Comparison of ENCODE assay signal across 9 cellular contexts in the genomic region with DNA sequence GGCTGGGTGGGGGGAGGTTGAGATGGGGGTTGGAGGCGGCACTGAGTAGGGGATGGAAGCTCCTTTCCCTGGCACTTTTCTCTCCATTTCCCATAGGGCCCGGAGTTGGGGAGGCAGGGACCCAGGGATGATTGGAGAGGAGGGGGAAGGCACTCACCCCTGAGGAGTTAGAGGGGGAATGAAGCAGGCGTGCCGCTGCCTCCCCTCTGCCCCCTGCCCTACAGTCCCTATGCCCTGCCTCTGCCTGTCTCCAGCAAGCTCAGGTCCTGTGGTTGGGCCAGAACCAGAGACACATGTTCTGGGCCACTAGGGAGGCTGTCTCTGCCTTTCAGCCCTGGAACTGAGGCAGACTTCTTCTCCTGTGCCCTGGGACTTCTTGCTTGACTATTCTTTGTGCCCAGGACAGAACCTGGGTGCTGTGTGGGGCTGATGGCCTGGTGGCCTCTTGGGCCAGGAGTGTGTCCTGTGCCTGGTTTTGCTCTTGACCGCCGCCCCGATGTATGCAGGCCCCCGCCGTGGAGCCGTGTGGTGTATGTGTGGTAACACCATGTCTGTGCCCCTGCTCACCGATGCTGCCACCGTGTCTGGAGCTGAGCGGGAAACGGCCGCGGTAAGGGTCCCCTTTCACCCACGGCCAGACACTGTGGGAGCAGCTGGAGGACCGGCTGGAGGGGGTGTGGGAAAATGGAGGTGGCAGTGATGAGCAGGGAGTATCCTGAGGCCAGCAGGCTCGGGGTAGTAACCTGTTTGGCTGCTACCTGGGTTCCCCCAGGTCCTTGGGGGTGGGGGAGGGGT. TPM values are rescaled to one million over a fixed set of nuclear protein-coding genes. Genes with fewer than 3 reads are reported as not detected.
DNase-seq lines count a peak whose midpoint lies in the region; ATAC-seq, FAIRE-seq and TF ChIP-seq lines count a peak whose summit lies in the region.
"Had no signal": no experiment of that assay in that cellular context is flagged by ENCODE, and none has a peak within 500 bp of the region (broad histone marks: within the 10 kb centered on the region; RNA-seq: fewer than 3 reads in every experiment).

No MANE protein-coding gene starts in this region.

- no peaks in the 10 kb centered on the region for H4K20me1 ChIP-seq in keratinocyte (ENCODE audit: control insufficient read depth, extremely low read depth, insufficient read depth, low read length)

- peaks cover 21% of the 10 kb centered on the region for H3K79me2 ChIP-seq in keratinocyte (ENCODE audit: control insufficient read depth, insufficient read depth, low read length)

- H3K4me3 ChIP-seq in keratinocyte (ENCODE audit: control insufficient read depth in 2 of 3, extremely low read depth in 1 of 3, insufficient read depth in 2 of 3, low read depth in 1 of 3, low read length in 3 of 3), result peak overlapping the region; percentile 61 to 97 (median 96)
- peak overlapping the region; percentile 86 for H3K4me3 ChIP-seq in thoracic aorta

- peaks cover 12% of the 10 kb centered on the region for H3K36me3 Mint-ChIP-seq in activated T-cell treated with anti-CD3 and anti-CD28 coated beads, Interleukin-2, amount 50 U/mL, for 4 hours (ENCODE audit: insufficient read depth)
- H3K36me3 Mint-ChIP-seq in activated naive CD8-positive, alpha-beta T cell treated with anti-CD3 and anti-CD28 coated beads, Interleukin-2, amount 50 U/mL, for 24 hours (ENCODE audit: low read depth), result peaks cover 15% of the 10 kb centered on the region

- H3K27ac ChIP-seq in keratinocyte (ENCODE audit: control insufficient read depth, insufficient read depth, low read length), result no peak overlapping the region
- no peak overlapping the region for H3K27ac ChIP-seq in thoracic aorta

- no peak for ATAC-seq in activated T-cell treated with anti-CD3 and anti-CD28 coated beads, Interleukin-2, amount 50 U/mL, for 4 hours
- ATAC-seq in activated naive CD8-positive, alpha-beta T cell treated with anti-CD3 and anti-CD28 coated beads, Interleukin-2, amount 50 U/mL, for 24 hours, result no peak
- ATAC-seq in thoracic aorta (ENCODE audit: insufficient number of reproducible peaks, low FRiP score, low read depth), result no peak

- H3K9ac ChIP-seq in keratinocyte (ENCODE audit: control insufficient read depth, extremely low read depth, insufficient read depth, low read length), result peak overlapping the region; percentile 85

- no peaks in the 10 kb centered on the region for H3K9me1 ChIP-seq in keratinocyte (ENCODE audit: control insufficient read depth, extremely low read depth, insufficient read depth, low read length)

- no peaks in the 10 kb centered on the region for H3K27me3 Mint-ChIP-seq in activated T-cell treated with anti-CD3 and anti-CD28 coated beads, Interleukin-2, amount 50 U/mL, for 4 hours (ENCODE audit: low read depth)
- no peaks in the 10 kb centered on the region for H3K27me3 Mint-ChIP-seq in activated naive CD8-positive, alpha-beta T cell treated with anti-CD3 and anti-CD28 coated beads, Interleukin-2, amount 50 U/mL, for 24 hours

- H3K4me1 Mint-ChIP-seq in activated T-cell treated with anti-CD3 and anti-CD28 coated beads, Interleukin-2, amount 50 U/mL, for 4 hours (ENCODE audit: low read depth), result peaks cover 22% of the 10 kb centered on the region
- peaks cover 25% of the 10 kb centered on the region for H3K4me1 Mint-ChIP-seq in activated naive CD8-positive, alpha-beta T cell treated with anti-CD3 and anti-CD28 coated beads, Interleukin-2, amount 50 U/mL, for 24 hours

- peaks cover 26% of the 10 kb centered on the region for H3K4me1 ChIP-seq in keratinocyte (ENCODE audit: control insufficient read depth, extremely low read depth, insufficient read depth, low read length)
- H3K4me1 ChIP-seq in thoracic aorta (ENCODE audit: control insufficient read depth in 1 of 2, low read depth in 2 of 2), result peaks cover 18 to 31% of the 10 kb centered on the region in 2 donors

- H2AFZ ChIP-seq in keratinocyte (ENCODE audit: control insufficient read depth, low read length), result no peak overlapping the region

- no peak for DNase-seq in activated T-cell treated with anti-CD3 and anti-CD28 coated beads, Interleukin-2, amount 50 U/mL, for 4 hours
- no peak for DNase-seq in activated T-cell treated with anti-CD3 and anti-CD28 coated beads for 4 hours
- DNase-seq in activated naive CD8-positive, alpha-beta T cell treated with anti-CD3 and anti-CD28 coated beads, Interleukin-2, amount 50 U/mL, for 24 hours, result no peak
- no peak for DNase-seq in keratinocyte (ENCODE audit: low read depth, low spot score)
- DNase-seq in thoracic aorta (ENCODE audit: low spot score), result no peak
- DNase-seq in dermis blood vessel endothelial cell, result no peak
- DNase-seq in pons (ENCODE audit: low spot score), result no peak
- no peak for DNase-seq in NCI-H2227 treated with DMSO at 0.1 percent for 48 hours (lab: John Stamatoyannopoulos, UW)
- DNase-seq: WERI-Rb-1 had no signal

- no peaks in the 10 kb centered on the region for H3K9me3 Mint-ChIP-seq in activated T-cell treated with anti-CD3 and anti-CD28 coated beads, Interleukin-2, amount 50 U/mL, for 4 hours
- H3K9me3 Mint-ChIP-seq in activated naive CD8-positive, alpha-beta T cell treated with anti-CD3 and anti-CD28 coated beads, Interleukin-2, amount 50 U/mL, for 24 hours, result no peaks in the 10 kb centered on the region

- TF ChIP-seq CTCF in keratinocyte (optimal IDR thresholded peaks at IDR 0.05 in 1 of 3, IDR thresholded peaks at IDR 0.05 in 1 of 3, conservative IDR thresholded peaks at IDR 0.05 in 1 of 3; ENCODE audit: extremely low read depth in 1 of 3, insufficient read depth in 2 of 3, low read length in 3 of 3) (no peak), thoracic aorta (IDR thresholded peaks at IDR 0.05) (no peak)

- peak overlapping the region; percentile 96 for H3K4me3 Mint-ChIP-seq in activated T-cell treated with anti-CD3 and anti-CD28 coated beads, Interleukin-2, amount 50 U/mL, for 4 hours
- peak overlapping the region; percentile 97 for H3K4me3 Mint-ChIP-seq in activated naive CD8-positive, alpha-beta T cell treated with anti-CD3 and anti-CD28 coated beads, Interleukin-2, amount 50 U/mL, for 24 hours

- peak overlapping the region; percentile 92 for H3K4me2 ChIP-seq in keratinocyte (ENCODE audit: control insufficient read depth, extremely low read depth, insufficient read depth, low read depth, low read length)

- H3K27ac Mint-ChIP-seq in activated naive CD8-positive, alpha-beta T cell treated with anti-CD3 and anti-CD28 coated beads, Interleukin-2, amount 50 U/mL, for 24 hours, result peak overlapping the region; percentile 93

- dilution Hi-C loops in keratinocyte (cut with MboI; ENCODE audit: extremely low pct_ligation_motif_present, low sequenced_read_pairs), result no loop called here

- FAIRE-seq in keratinocyte (lab: Jason Lieb, UNC), result no peak

- H3K27me3 ChIP-seq in keratinocyte (ENCODE audit: control insufficient read depth, extremely low read depth, insufficient read depth, low read length), result no peaks in the 10 kb centered on the region
- H3K27me3 ChIP-seq in thoracic aorta (replicated peaks; ENCODE audit: insufficient read depth), result no peaks in the 10 kb centered on the region

- H3K36me3 ChIP-seq in keratinocyte (ENCODE audit: control insufficient read depth in 2 of 2, extremely low read depth in 1 of 2, insufficient read depth in 2 of 2, low read length in 2 of 2) (peaks cover 21 to 29% of the 10 kb centered on the region in 2 experiments), thoracic aorta (peaks cover 21% of the 10 kb centered on the region)

- H3K9me3 ChIP-seq in keratinocyte (ENCODE audit: control insufficient read depth, low read depth, low read length), result no peaks in the 10 kb centered on the region
- H3K9me3 ChIP-seq in thoracic aorta, result no peaks in the 10 kb centered on the region

RNA-seq across cellular contexts. Expression of gene LYPLA2, which starts 1.4 kb away (rescaled TPM):
- total RNA-seq in activated T-cell treated with anti-CD3 and anti-CD28 coated beads, Interleukin-2, amount 50 U/mL, for 4 hours, result 100 to 1,000 TPM; 132 to 146 (median 134) TPM
- 51.7 to 81.7 TPM (median 73.9 TPM) in 3 replicates for polyA plus RNA-seq in keratinocyte
- polyA plus RNA-seq in keratinocyte (2011; ENCODE audit: low read depth), result 27.7 TPM
- polyA plus RNA-seq in keratinocyte (2011; cell fraction: cytosol; rRNA removed), result 58.6 and 99.6 TPM in 2 replicates
- 63.3 and 92.1 TPM in 2 replicates for polyA plus RNA-seq in keratinocyte (2011; cell fraction: nucleus; rRNA removed)
- 61.1 and 73.9 TPM in 2 replicates for polyA plus RNA-seq in keratinocyte (2012; ENCODE audit: low replicate concordance)
- 54.5 to 70.5 TPM (median 61.2 TPM) in 3 replicates for polyA minus RNA-seq in keratinocyte
- 134 TPM for polyA minus RNA-seq in keratinocyte (2011; cell fraction: cytosol; rRNA and poly(A)+ RNA removed)
- 29.7 and 39.1 TPM in 2 replicates for polyA minus RNA-seq in keratinocyte (2011; cell fraction: nucleus; rRNA and poly(A)+ RNA removed)
- total RNA-seq in thoracic aorta (10 to 100 TPM; 29.6 to 37.2 TPM), dermis blood vessel endothelial cell (108 and 113 TPM in 2 replicates)

RNA-seq across cellular contexts. Expression of gene GALE, which starts 8.2 kb away (rescaled TPM):
- total RNA-seq in activated T-cell treated with anti-CD3 and anti-CD28 coated beads, Interleukin-2, amount 50 U/mL, for 4 hours, result 10 to 100 TPM; 55.9 to 65.3 (median 62.4) TPM
- 52.8 to 68.3 TPM (median 66.9 TPM) in 3 replicates for polyA plus RNA-seq in keratinocyte
- polyA plus RNA-seq in keratinocyte (2011; ENCODE audit: low read depth), result 16.0 TPM
- polyA plus RNA-seq in keratinocyte (2011; cell fraction: cytosol; rRNA removed), result 32.5 and 51.1 TPM in 2 replicates
- 58.9 and 68.1 TPM in 2 replicates for polyA plus RNA-seq in keratinocyte (2011; cell fraction: nucleus; rRNA removed)
- polyA plus RNA-seq in keratinocyte (2012; ENCODE audit: low replicate concordance), result 31.5 and 55.2 TPM in 2 replicates
- 37.5 to 51.9 TPM (median 38.4 TPM) in 3 replicates for polyA minus RNA-seq in keratinocyte
- 36.4 TPM for polyA minus RNA-seq in keratinocyte (2011; cell fraction: cytosol; rRNA and poly(A)+ RNA removed)
- polyA minus RNA-seq in keratinocyte (2011; cell fraction: nucleus; rRNA and poly(A)+ RNA removed), result 20.2 and 22.2 TPM in 2 replicates
- total RNA-seq in thoracic aorta (10 to 100 TPM in 1 of 2 donors, 1 to 10 TPM in 1; 8.3 to 10.0 TPM), dermis blood vessel endothelial cell (34.7 and 42.2 TPM in 2 replicates)

RNA-seq across cellular contexts. Expression of gene PITHD1, which starts 14.1 kb away (rescaled TPM):
- total RNA-seq in activated T-cell treated with anti-CD3 and anti-CD28 coated beads, Interleukin-2, amount 50 U/mL, for 4 hours, result 100 to 1,000 TPM; 125 to 128 (median 126) TPM
- polyA plus RNA-seq in keratinocyte, result 48.9 to 60.8 TPM (median 59.4 TPM) in 3 replicates
- 17.9 TPM for polyA plus RNA-seq in keratinocyte (2011; ENCODE audit: low read depth)
- polyA plus RNA-seq in keratinocyte (2011; cell fraction: cytosol; rRNA removed), result 54.3 and 63.7 TPM in 2 replicates
- 35.8 and 46.7 TPM in 2 replicates for polyA plus RNA-seq in keratinocyte (2011; cell fraction: nucleus; rRNA removed)
- polyA plus RNA-seq in keratinocyte (2012; ENCODE audit: low replicate concordance), result 36.7 and 62.0 TPM in 2 replicates
- polyA minus RNA-seq in keratinocyte, result 13.4 to 15.6 TPM (median 14.4 TPM) in 3 replicates
- 20.3 TPM for polyA minus RNA-seq in keratinocyte (2011; cell fraction: cytosol; rRNA and poly(A)+ RNA removed)
- 6.8 and 8.0 TPM in 2 replicates for polyA minus RNA-seq in keratinocyte (2011; cell fraction: nucleus; rRNA and poly(A)+ RNA removed)
- total RNA-seq in thoracic aorta (10 to 100 TPM; 42.9 to 57.0 TPM), dermis blood vessel endothelial cell (41.2 and 43.8 TPM in 2 replicates)

RNA-seq across cellular contexts. Expression of gene HMGCL, which starts 32.9 kb away (rescaled TPM):
- 10 to 100 TPM; 10.5 to 11.1 (median 11.0) TPM for total RNA-seq in activated T-cell treated with anti-CD3 and anti-CD28 coated beads, Interleukin-2, amount 50 U/mL, for 4 hours
- polyA plus RNA-seq in keratinocyte, result 24.1 to 35.0 TPM (median 29.6 TPM) in 3 replicates
- polyA plus RNA-seq in keratinocyte (2011; ENCODE audit: low read depth), result 13.9 TPM
- polyA plus RNA-seq in keratinocyte (2011; cell fraction: cytosol; rRNA removed), result 23.6 and 23.7 TPM in 2 replicates
- polyA plus RNA-seq in keratinocyte (2011; cell fraction: nucleus; rRNA removed), result 26.0 and 26.5 TPM in 2 replicates
- polyA plus RNA-seq in keratinocyte (2012; ENCODE audit: low replicate concordance), result 22.9 and 36.0 TPM in 2 replicates
- 7.3 to 18.4 TPM (median 16.4 TPM) in 3 replicates for polyA minus RNA-seq in keratinocyte
- 8.4 TPM for polyA minus RNA-seq in keratinocyte (2011; cell fraction: cytosol; rRNA and poly(A)+ RNA removed)
- 8.7 and 10.8 TPM in 2 replicates for polyA minus RNA-seq in keratinocyte (2011; cell fraction: nucleus; rRNA and poly(A)+ RNA removed)
- total RNA-seq in thoracic aorta, result 10 to 100 TPM; 27.6 to 31.7 TPM
- total RNA-seq in dermis blood vessel endothelial cell, result 52.5 and 59.9 TPM in 2 replicates

RNA-seq across cellular contexts. Expression of gene ELOA, which starts 49.1 kb away (rescaled TPM):
- total RNA-seq in activated T-cell treated with anti-CD3 and anti-CD28 coated beads, Interleukin-2, amount 50 U/mL, for 4 hours, result 10 to 100 TPM; 61.9 to 69.8 (median 67.1) TPM
- polyA plus RNA-seq in keratinocyte, result 18.0 to 43.9 TPM (median 31.8 TPM) in 3 replicates
- 33.1 TPM for polyA plus RNA-seq in keratinocyte (2011; ENCODE audit: low read depth)
- polyA plus RNA-seq in keratinocyte (2011; cell fraction: cytosol; rRNA removed), result 28.3 and 36.5 TPM in 2 replicates
- polyA plus RNA-seq in keratinocyte (2011; cell fraction: nucleus; rRNA removed), result 28.0 and 33.4 TPM in 2 replicates
- 17.5 and 36.3 TPM in 2 replicates for polyA plus RNA-seq in keratinocyte (2012; ENCODE audit: low replicate concordance)
- 16.7 to 31.0 TPM (median 23.8 TPM) in 3 replicates for polyA minus RNA-seq in keratinocyte
- 34.1 TPM for polyA minus RNA-seq in keratinocyte (2011; cell fraction: cytosol; rRNA and poly(A)+ RNA removed)
- 16.0 and 25.8 TPM in 2 replicates for polyA minus RNA-seq in keratinocyte (2011; cell fraction: nucleus; rRNA and poly(A)+ RNA removed)
- 10 to 100 TPM; 23.3 to 40.6 TPM for total RNA-seq in thoracic aorta
- total RNA-seq in dermis blood vessel endothelial cell, result 26.2 and 29.6 TPM in 2 replicates
